ENCODE assay signal across 11 cellular contexts in the genomic region with DNA sequence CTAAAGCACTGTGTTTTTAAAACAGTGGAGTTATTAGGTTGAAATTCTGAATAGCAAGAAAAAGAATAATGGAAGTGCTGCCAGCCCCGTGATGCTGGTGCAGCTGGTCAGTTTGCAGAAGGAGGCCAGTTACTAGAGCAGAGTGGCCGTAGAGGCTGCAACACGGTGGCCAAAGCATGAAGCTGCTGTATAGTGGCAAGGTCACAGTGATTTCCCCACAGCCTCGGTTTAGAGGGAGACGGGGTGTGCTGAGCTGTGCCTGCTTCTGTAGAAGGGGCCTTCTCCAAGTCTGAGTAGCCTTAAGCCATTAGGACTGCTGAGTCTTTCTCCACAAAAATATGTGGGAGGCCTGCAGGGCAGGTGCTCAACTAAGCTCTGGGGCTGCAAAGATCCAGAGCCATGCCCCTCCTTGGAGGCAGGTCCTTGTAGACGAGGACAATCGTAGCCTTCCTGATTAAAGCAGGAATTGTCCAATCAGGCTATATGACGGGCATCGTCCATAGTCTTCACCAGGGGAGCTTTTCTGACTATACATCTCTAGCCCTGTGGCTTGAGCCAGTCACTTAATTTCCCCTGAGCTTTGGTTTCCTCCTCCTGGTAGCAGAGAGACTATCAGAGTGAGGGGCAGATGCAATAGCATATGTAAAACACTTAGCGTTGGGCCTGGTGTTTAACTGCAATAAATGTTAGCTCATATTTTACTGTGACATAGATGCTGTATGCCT.
A peak's percentile ranks its signal among the peaks of the same experiment; 100 is the strongest.
DNase-seq lines count a peak whose midpoint lies in the region; ATAC-seq and TF ChIP-seq lines count a peak whose summit lies in the region.
"Had no signal": no experiment of that assay in that cellular context is flagged by ENCODE, and none has a peak within 500 bp of the region (broad histone marks: within the 10 kb centered on the region; RNA-seq: fewer than 3 reads in every experiment).

No MANE protein-coding gene starts in this region.

- H3K27ac ChIP-seq in GM23248 (peak overlapping the region; percentile 75), brain microvascular endothelial cell (peak overlapping the region; percentile 76), testis (peak overlapping the region; percentile 34 to 64), body of pancreas (no peak overlapping the region)

- WGBS in GM23248 (ENCODE audit: low coverage in 1 of 2, low lambda C conversion rate in 2 of 2, missing lambda C conversion rate in 2 of 2), 2 experiments, result 50 to 55% methylated on average over 10 of the region's 10 CpGs
- WGBS in testis, 2 donors, result 43 to 70% methylated on average over 7 to 10 of the region's 10 CpGs
- WGBS in body of pancreas, 2 donors, result 61 to 66% methylated on average over 10 of the region's 10 CpGs

- H3K9me2 ChIP-seq in GM23248 (ENCODE audit: insufficient read depth), result no peaks in the 10 kb centered on the region

- no peaks in the 10 kb centered on the region for H4K20me1 ChIP-seq in GM23248 (ENCODE audit: insufficient read depth)

- H3F3A ChIP-seq in GM23248 (ENCODE audit: insufficient read depth), result peaks cover 76% of the 10 kb centered on the region

- peak overlapping the region; percentile 14; the same call in 1 of the 2 replicates for H3K9ac ChIP-seq in GM23248

- TF ChIP-seq CTCF in brain microvascular endothelial cell (IDR thresholded peaks at IDR 0.05; ENCODE audit: low read depth, low read length, missing control alignments) (no peak), testis (IDR thresholded peaks at IDR 0.05) (no peak), body of pancreas (IDR thresholded peaks at IDR 0.05) (no peak)

- peak overlapping the region; percentile 16; the same call in 1 of the 2 replicates for H3K4me3 ChIP-seq in GM23248
- H3K4me3 ChIP-seq in brain microvascular endothelial cell (ENCODE audit: low read depth, low read length), result no peak overlapping the region
- no peak overlapping the region for H3K4me3 ChIP-seq in testis
- no peak overlapping the region for H3K4me3 ChIP-seq in body of pancreas

- no peak overlapping the region for H2AFZ ChIP-seq in GM23248

- H3K27me3 ChIP-seq in GM23248 (replicated peaks; ENCODE audit: insufficient read depth) (no peaks in the 10 kb centered on the region), brain microvascular endothelial cell (replicated peaks) (no peaks in the 10 kb centered on the region), testis (no peaks in the 10 kb centered on the region), body of pancreas (no peaks in the 10 kb centered on the region)

- H3K79me2 ChIP-seq in GM23248 (ENCODE audit: insufficient read depth), result peaks cover 87% of the 10 kb centered on the region

- in situ Hi-C loops in GM23248 (cut with MboI) (no loop called here), brain microvascular endothelial cell (cut with HindIII; ENCODE audit: low pct_ligation_motif_present, low sequenced_read_pairs) (no loop called here)

- H3K4me2 ChIP-seq in GM23248 (ENCODE audit: unreplicated experiment), result peak overlapping the region; percentile 14

- no peak for ATAC-seq in HG03521 (IDR thresholded peaks at IDR 0.05; ENCODE audit: unreplicated experiment)
- no peak for ATAC-seq in body of pancreas
- no peak for ATAC-seq in GM21526 (IDR thresholded peaks at IDR 0.05; ENCODE audit: low FRiP score, unreplicated experiment)
- ATAC-seq: naive thymus-derived CD4-positive, alpha-beta T cell had no signal

- peaks cover 83% of the 10 kb centered on the region for H3K4me1 ChIP-seq in GM23248 (ENCODE audit: insufficient read depth)
- peaks cover 58% of the 10 kb centered on the region for H3K4me1 ChIP-seq in testis
- peaks cover 82% of the 10 kb centered on the region for H3K4me1 ChIP-seq in body of pancreas

- TF ChIP-seq POLR2A in testis (IDR thresholded peaks at IDR 0.05) (no peak), body of pancreas (IDR thresholded peaks at IDR 0.05) (no peak)

- DNase-seq in GM23248, result no peak
- peak; percentile 43 for DNase-seq in brain microvascular endothelial cell
- DNase-seq in midbrain (lab: John Stamatoyannopoulos, UW), result peak; percentile 26
- peak; percentile 66 for DNase-seq in testis
- DNase-seq in stimulated activated CD4-positive, alpha-beta T cell treated with anti-CD3 and anti-CD28 coated beads, Interleukin-12 subunit alpha, Interleukin-12 subunit beta, amount 100 ng/mL, for 4 hours, result no peak
- DNase-seq in body of pancreas, result no peak
- DNase-seq: activated CD4-positive, alpha-beta T cell treated with anti-CD3 and anti-CD28 coated beads, Interleukin-2, amount 50 U/mL, for 4 hours; naive thymus-derived CD4-positive, alpha-beta T cell; NCI-H446 had no signal

- intact Hi-C loops in testis (cut with DNase I; ENCODE audit: low total_unique reads), result no loop called here
- intact Hi-C loops in body of pancreas (cut with DNase I), result no loop called here

- H3K36me3 ChIP-seq in GM23248 (ENCODE audit: low read depth) (no peaks in the 10 kb centered on the region), brain microvascular endothelial cell (replicated peaks) (no peaks in the 10 kb centered on the region), testis (ENCODE audit: low read depth, missing control alignments) (no peaks in the 10 kb centered on the region), body of pancreas (replicated peaks in 1 of 2; ENCODE audit: insufficient read depth in 1 of 2, low read depth in 2 of 2) (no peaks in the 10 kb centered on the region)

- H3K9me3 ChIP-seq in GM23248 (ENCODE audit: low read depth) (no peaks in the 10 kb centered on the region), testis (no peaks in the 10 kb centered on the region), body of pancreas (no peaks in the 10 kb centered on the region)

Comparison
In these comparisons a context has a peak if more than half of its experiments do, and no peak if none do; other contexts are left out.
1. DNase-seq: peak in brain microvascular endothelial cell (single experiment), midbrain (single experiment) and testis (single experiment); none in GM23248 (single experiment), stimulated activated CD4-positive, alpha-beta T cell treated with anti-CD3 and anti-CD28 coated beads, Interleukin-12 subunit alpha, Interleukin-12 subunit beta, amount 100 ng/mL, for 4 hours (single experiment) and body of pancreas (0 of 4).
2. H3K27ac ChIP-seq: peak in GM23248 (single experiment), brain microvascular endothelial cell (single experiment) and testis (2 of 2); none in body of pancreas (0 of 4).